Comparison of ENCODE assay signal across 1 cellular context in the genomic region with DNA sequence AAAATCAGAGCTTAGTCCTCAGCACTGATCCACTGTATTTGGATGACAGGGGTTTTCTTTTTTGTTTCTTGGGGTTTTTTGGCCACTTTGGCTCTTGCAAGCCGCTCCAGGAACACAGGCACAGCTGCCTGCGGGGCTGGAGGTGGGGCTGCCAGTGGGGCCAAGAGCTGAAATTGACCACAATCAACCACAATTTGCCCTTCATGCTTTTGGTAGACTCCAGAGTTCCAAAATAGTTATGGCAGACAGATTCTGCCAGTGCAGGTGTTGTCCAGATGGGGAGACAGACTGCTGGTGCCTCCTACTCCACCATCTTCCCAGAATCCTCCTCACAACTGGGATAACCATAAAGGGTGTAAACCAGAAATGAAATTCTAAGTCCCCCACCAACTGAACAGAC.
TF ChIP-seq lines count a peak whose summit lies in the region.

No MANE protein-coding gene starts in this region.

TF ChIP-seq in GM23338, 12 proteins besides CTCF, POLR2A, EP300 and RAD21:
- TF ChIP-seq, protein P1, sequence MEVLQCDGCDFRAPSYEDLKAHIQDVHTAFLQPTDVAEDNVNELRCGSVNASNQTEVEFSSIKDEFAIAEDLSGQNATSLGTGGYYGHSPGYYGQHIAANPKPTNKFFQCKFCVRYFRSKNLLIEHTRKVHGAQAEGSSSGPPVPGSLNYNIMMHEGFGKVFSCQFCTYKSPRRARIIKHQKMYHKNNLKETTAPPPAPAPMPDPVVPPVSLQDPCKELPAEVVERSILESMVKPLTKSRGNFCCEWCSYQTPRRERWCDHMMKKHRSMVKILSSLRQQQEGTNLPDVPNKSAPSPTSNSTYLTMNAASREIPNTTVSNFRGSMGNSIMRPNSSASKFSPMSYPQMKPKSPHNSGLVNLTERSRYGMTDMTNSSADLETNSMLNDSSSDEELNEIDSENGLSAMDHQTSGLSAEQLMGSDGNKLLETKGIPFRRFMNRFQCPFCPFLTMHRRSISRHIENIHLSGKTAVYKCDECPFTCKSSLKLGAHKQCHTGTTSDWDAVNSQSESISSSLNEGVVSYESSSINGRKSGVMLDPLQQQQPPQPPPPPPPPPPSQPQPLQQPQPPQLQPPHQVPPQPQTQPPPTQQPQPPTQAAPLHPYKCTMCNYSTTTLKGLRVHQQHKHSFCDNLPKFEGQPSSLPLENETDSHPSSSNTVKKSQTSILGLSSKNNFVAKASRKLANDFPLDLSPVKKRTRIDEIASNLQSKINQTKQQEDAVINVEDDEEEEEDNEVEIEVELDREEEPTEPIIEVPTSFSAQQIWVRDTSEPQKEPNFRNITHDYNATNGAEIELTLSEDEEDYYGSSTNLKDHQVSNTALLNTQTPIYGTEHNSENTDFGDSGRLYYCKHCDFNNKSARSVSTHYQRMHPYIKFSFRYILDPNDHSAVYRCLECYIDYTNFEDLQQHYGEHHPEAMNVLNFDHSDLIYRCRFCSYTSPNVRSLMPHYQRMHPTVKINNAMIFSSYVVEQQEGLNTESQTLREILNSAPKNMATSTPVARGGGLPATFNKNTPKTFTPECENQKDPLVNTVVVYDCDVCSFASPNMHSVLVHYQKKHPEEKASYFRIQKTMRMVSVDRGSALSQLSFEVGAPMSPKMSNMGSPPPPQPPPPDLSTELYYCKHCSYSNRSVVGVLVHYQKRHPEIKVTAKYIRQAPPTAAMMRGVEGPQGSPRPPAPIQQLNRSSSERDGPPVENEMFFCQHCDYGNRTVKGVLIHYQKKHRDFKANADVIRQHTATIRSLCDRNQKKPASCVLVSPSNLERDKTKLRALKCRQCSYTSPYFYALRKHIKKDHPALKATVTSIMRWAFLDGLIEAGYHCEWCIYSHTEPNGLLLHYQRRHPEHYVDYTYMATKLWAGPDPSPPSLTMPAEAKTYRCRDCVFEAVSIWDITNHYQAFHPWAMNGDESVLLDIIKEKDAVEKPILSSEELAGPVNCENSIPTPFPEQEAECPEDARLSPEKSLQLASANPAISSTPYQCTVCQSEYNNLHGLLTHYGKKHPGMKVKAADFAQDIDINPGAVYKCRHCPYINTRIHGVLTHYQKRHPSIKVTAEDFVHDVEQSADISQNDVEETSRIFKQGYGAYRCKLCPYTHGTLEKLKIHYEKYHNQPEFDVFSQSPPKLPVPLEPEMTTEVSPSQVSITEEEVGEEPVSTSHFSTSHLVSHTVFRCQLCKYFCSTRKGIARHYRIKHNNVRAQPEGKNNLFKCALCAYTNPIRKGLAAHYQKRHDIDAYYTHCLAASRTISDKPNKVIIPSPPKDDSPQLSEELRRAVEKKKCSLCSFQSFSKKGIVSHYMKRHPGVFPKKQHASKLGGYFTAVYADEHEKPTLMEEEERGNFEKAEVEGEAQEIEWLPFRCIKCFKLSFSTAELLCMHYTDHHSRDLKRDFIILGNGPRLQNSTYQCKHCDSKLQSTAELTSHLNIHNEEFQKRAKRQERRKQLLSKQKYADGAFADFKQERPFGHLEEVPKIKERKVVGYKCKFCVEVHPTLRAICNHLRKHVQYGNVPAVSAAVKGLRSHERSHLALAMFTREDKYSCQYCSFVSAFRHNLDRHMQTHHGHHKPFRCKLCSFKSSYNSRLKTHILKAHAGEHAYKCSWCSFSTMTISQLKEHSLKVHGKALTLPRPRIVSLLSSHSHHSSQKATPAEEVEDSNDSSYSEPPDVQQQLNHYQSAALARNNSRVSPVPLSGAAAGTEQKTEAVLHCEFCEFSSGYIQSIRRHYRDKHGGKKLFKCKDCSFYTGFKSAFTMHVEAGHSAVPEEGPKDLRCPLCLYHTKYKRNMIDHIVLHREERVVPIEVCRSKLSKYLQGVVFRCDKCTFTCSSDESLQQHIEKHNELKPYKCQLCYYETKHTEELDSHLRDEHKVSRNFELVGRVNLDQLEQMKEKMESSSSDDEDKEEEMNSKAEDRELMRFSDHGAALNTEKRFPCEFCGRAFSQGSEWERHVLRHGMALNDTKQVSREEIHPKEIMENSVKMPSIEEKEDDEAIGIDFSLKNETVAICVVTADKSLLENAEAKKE (CRISPR knock-in tag; IDR thresholded peaks at IDR 0.05), result no peak
- TF ChIP-seq STAT1 (IDR thresholded peaks at IDR 0.05; ENCODE audit: unreplicated experiment), result no peak
- no peak for TF ChIP-seq EZH2phosphoT487 (IDR thresholded peaks at IDR 0.05; ENCODE audit: unreplicated experiment)
- no peak for TF ChIP-seq JUNB (IDR thresholded peaks at IDR 0.05; ENCODE audit: unreplicated experiment)
- TF ChIP-seq ZNF331 (CRISPR knock-in tag; IDR thresholded peaks at IDR 0.05; ENCODE audit: low read depth), result no peak
- TF ChIP-seq EZH2 (IDR thresholded peaks at IDR 0.05; ENCODE audit: low read depth, unreplicated experiment), result no peak
- TF ChIP-seq CREB1 (CRISPR knock-in tag; IDR thresholded peaks at IDR 0.05; ENCODE audit: low read depth), result no peak
- no peak for TF ChIP-seq ZNF114 (CRISPR knock-in tag; IDR thresholded peaks at IDR 0.05)
- TF ChIP-seq NANOG (IDR thresholded peaks at IDR 0.05; ENCODE audit: borderline replicate concordance), result no peak
- no peak for TF ChIP-seq POLR2AphosphoS5 (IDR thresholded peaks at IDR 0.05; ENCODE audit: low read depth)
- TF ChIP-seq, protein P2, sequence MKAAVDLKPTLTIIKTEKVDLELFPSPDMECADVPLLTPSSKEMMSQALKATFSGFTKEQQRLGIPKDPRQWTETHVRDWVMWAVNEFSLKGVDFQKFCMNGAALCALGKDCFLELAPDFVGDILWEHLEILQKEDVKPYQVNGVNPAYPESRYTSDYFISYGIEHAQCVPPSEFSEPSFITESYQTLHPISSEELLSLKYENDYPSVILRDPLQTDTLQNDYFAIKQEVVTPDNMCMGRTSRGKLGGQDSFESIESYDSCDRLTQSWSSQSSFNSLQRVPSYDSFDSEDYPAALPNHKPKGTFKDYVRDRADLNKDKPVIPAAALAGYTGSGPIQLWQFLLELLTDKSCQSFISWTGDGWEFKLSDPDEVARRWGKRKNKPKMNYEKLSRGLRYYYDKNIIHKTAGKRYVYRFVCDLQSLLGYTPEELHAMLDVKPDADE (IDR thresholded peaks at IDR 0.05), result no peak
- TF ChIP-seq, protein P3, sequence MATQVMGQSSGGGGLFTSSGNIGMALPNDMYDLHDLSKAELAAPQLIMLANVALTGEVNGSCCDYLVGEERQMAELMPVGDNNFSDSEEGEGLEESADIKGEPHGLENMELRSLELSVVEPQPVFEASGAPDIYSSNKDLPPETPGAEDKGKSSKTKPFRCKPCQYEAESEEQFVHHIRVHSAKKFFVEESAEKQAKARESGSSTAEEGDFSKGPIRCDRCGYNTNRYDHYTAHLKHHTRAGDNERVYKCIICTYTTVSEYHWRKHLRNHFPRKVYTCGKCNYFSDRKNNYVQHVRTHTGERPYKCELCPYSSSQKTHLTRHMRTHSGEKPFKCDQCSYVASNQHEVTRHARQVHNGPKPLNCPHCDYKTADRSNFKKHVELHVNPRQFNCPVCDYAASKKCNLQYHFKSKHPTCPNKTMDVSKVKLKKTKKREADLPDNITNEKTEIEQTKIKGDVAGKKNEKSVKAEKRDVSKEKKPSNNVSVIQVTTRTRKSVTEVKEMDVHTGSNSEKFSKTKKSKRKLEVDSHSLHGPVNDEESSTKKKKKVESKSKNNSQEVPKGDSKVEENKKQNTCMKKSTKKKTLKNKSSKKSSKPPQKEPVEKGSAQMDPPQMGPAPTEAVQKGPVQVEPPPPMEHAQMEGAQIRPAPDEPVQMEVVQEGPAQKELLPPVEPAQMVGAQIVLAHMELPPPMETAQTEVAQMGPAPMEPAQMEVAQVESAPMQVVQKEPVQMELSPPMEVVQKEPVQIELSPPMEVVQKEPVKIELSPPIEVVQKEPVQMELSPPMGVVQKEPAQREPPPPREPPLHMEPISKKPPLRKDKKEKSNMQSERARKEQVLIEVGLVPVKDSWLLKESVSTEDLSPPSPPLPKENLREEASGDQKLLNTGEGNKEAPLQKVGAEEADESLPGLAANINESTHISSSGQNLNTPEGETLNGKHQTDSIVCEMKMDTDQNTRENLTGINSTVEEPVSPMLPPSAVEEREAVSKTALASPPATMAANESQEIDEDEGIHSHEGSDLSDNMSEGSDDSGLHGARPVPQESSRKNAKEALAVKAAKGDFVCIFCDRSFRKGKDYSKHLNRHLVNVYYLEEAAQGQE (IDR thresholded peaks at IDR 0.05; ENCODE audit: unreplicated experiment), result no peak
